Comparison of ENCODE assay signal across 1 cellular context in genomic region chr19:8915997-8916396, GRCh38.
TF ChIP-seq lines count a peak whose summit lies in the region.

No MANE protein-coding gene starts in this region.

TF ChIP-seq in K562, 482 proteins besides CTCF, POLR2A, EP300 and RAD21 (continued from another document):
- no peak for TF ChIP-seq AFF4 (CRISPR knock-in tag; IDR thresholded peaks at IDR 0.05)
- no peak for TF ChIP-seq MCM5 (IDR thresholded peaks at IDR 0.05; ENCODE audit: low read depth)
- TF ChIP-seq ELF1 (tag; IDR thresholded peaks at IDR 0.05) = no peak
- no peak for TF ChIP-seq ATF1 (CRISPR knock-in tag; IDR thresholded peaks at IDR 0.05)
- peak; percentile 41; the same call in 1 of the 2 replicates for TF ChIP-seq ATF1 (tag; IDR thresholded peaks at IDR 0.05)
- TF ChIP-seq PKNOX1 (IDR thresholded peaks at IDR 0.05) = no peak
